1 cellular context compared by ENCODE assay signal in the genomic region with DNA sequence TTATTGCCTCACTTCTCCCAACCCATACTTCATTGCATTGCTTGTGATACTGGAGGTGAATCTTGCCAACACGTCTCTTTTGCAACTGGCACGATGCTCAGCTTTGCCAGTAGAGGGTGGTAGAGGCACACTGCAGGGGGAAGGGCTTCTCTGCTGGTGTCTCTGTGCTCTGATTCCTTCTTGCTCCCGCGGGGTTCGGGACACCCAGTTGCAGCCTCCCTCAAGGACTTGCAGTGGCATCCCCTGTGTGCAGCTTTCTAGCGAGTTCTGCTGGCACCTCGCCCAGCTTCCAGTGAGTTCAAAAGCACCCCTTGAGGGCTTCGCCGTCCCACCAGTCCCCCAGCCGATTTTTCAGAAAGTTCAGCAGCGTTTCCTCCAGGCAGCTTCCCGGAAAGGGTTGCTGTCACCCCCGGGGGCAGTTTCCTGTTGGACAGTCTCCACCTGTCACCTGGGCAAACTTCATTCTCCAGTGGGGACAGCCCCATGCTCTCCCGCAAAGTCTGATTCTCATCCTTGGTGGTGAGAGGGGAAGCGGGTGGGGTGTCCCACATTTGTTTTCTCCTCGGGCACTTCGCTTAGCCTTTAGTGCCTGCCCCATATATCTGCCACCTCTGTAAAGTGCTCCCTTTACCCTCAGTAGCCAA.
TF ChIP-seq lines count a peak whose summit lies in the region.

No MANE protein-coding gene starts in this region.

TF ChIP-seq in IMR-90, 13 proteins besides CTCF, POLR2A, EP300 and RAD21:
- TF ChIP-seq SMC3 (IDR thresholded peaks at IDR 0.05; ENCODE audit: low read depth, low read length), result peak; percentile 38; the same call in 1 of the 2 replicates
- no peak for TF ChIP-seq CHD1 (IDR thresholded peaks at IDR 0.05; ENCODE audit: low read depth, low read length)
- peak; percentile 55; the same call in 1 of the 2 replicates for TF ChIP-seq CEBPB (IDR thresholded peaks at IDR 0.05; ENCODE audit: low read depth, low read length)
